ENCODE assay signal across 9 cellular contexts in genomic region chr2:234490239-234491074, GRCh38. TPM values are rescaled to one million over a fixed set of nuclear protein-coding genes. Genes with fewer than 3 reads are reported as not detected.
DNase-seq lines count a peak whose midpoint lies in the region; ATAC-seq and TF ChIP-seq lines count a peak whose summit lies in the region.
"Had no signal": no experiment of that assay in that cellular context is flagged by ENCODE, and none has a peak within 500 bp of the region (broad histone marks: within the 10 kb centered on the region; RNA-seq: fewer than 3 reads in every experiment).

No MANE protein-coding gene starts in this region.

- peak; percentile 44 for DNase-seq in stimulated activated CD4-positive, alpha-beta T cell treated with anti-CD3 and anti-CD28 coated beads, Interleukin-15, amount 100 ng/mL, for 24 hours
- no peak for DNase-seq in stimulated activated CD4-positive, alpha-beta T cell treated with anti-CD3 and anti-CD28 coated beads, Interleukin-1b, Interleukin-23, amount 100 ng/mL, for 48 hours
- DNase-seq in activated CD4-positive, alpha-beta T cell treated with anti-CD3 and anti-CD28 coated beads, Interleukin-2, amount 50 U/mL, for 4 hours: peak; percentile 7 to 29
- no peak for DNase-seq in memory B cell (ENCODE audit: low spot score in 2 of 2)
- DNase-seq in thyroid gland: no peak
- no peak for DNase-seq in head of caudate nucleus
- no peak for DNase-seq in NCI-H187 (lab: John Stamatoyannopoulos, UW)
- DNase-seq: effector CD8-positive, alpha-beta T cell had no signal

- peaks cover 22% of the 10 kb centered on the region for H3K36me3 Mint-ChIP-seq in memory B cell

- no peak overlapping the region for H3K27ac ChIP-seq in thyroid gland

- peaks cover 42% of the 10 kb centered on the region for H3K4me1 Mint-ChIP-seq in memory B cell

- H3K4me3 ChIP-seq in thyroid gland (replicated peaks in 1 of 3): no peak overlapping the region

- no peaks in the 10 kb centered on the region for H3K36me3 ChIP-seq in thyroid gland

- no peaks in the 10 kb centered on the region for H3K9me3 Mint-ChIP-seq in memory B cell

- H3K27ac Mint-ChIP-seq in memory B cell: peak overlapping the region; percentile 87

- H3K27me3 ChIP-seq in thyroid gland: no peaks in the 10 kb centered on the region

- TF ChIP-seq POLR2A in thyroid gland (IDR thresholded peaks at IDR 0.05): no peak

- no peaks in the 10 kb centered on the region for H3K27me3 Mint-ChIP-seq in memory B cell

- TF ChIP-seq CTCF in thyroid gland (IDR thresholded peaks at IDR 0.05): no peak

- no peaks in the 10 kb centered on the region for H3K9me3 ChIP-seq in thyroid gland

- peaks cover 5 to 19% of the 10 kb centered on the region in 2 donors for H3K4me1 ChIP-seq in thyroid gland

- ATAC-seq in memory B cell (ENCODE audit: low read depth): peak; percentile 50
- no peak for ATAC-seq in HG02571 (IDR thresholded peaks at IDR 0.05; ENCODE audit: unreplicated experiment)

- intact Hi-C loops in thyroid gland (cut with DNase I): no loop called here
- intact Hi-C loops in head of caudate nucleus (cut with DNase I): no loop called here

- WGBS in thyroid gland, 2 donors: 84 to 85% methylated on average over 15 of the region's 15 CpGs

- H3K4me3 Mint-ChIP-seq in memory B cell: peak overlapping the region; percentile 73

RNA-seq across cellular contexts. Expression of gene ARL4C, which starts 6.4 kb away (rescaled TPM):
- 1 to 10 TPM; 1.5 to 6.3 (median 3.8) TPM for total RNA-seq in thyroid gland

Comparison
In these comparisons a context has a peak if more than half of its experiments do, and no peak if none do; other contexts are left out.
1. DNase-seq: peak in stimulated activated CD4-positive, alpha-beta T cell treated with anti-CD3 and anti-CD28 coated beads, Interleukin-15, amount 100 ng/mL, for 24 hours (single experiment) and activated CD4-positive, alpha-beta T cell treated with anti-CD3 and anti-CD28 coated beads, Interleukin-2, amount 50 U/mL, for 4 hours (2 of 2); none in stimulated activated CD4-positive, alpha-beta T cell treated with anti-CD3 and anti-CD28 coated beads, Interleukin-1b, Interleukin-23, amount 100 ng/mL, for 48 hours (single experiment), memory B cell (0 of 2), thyroid gland (0 of 2), head of caudate nucleus (0 of 42) and NCI-H187 (0 of 2).